ENCODE assay signal across 2 cellular contexts in genomic region chr2:6863792-6864191, GRCh38.
TF ChIP-seq lines count a peak whose summit lies in the region.

No MANE protein-coding gene starts in this region.

TF ChIP-seq in SK-N-SH, 30 proteins besides CTCF, POLR2A, EP300 and RAD21 (continued from another document):
- TF ChIP-seq GABPA (IDR thresholded peaks at IDR 0.05; ENCODE audit: low read depth) = no peak
- no peak for TF ChIP-seq SMC3 (IDR thresholded peaks at IDR 0.05; ENCODE audit: low read depth, low read length)

TF ChIP-seq in SK-N-SH treated with all-trans-retinoic acid at 6 μM for 48 hours, 23 proteins besides CTCF, POLR2A, EP300 and RAD21 (continued from another document):
- no peak for TF ChIP-seq TOX (CRISPR knock-in tag; IDR thresholded peaks at IDR 0.05; ENCODE audit: borderline replicate concordance)
- no peak for TF ChIP-seq TCF4 (CRISPR knock-in tag; IDR thresholded peaks at IDR 0.05; ENCODE audit: borderline replicate concordance)
- TF ChIP-seq RARB (CRISPR knock-in tag; IDR thresholded peaks at IDR 0.05) = no peak
- no peak for TF ChIP-seq CSDC2 (CRISPR knock-in tag; IDR thresholded peaks at IDR 0.05)
- TF ChIP-seq SNAI2 (CRISPR knock-in tag; IDR thresholded peaks at IDR 0.05) = no peak
- no peak for TF ChIP-seq ZNF70 (CRISPR knock-in tag; IDR thresholded peaks at IDR 0.05)
- no peak for TF ChIP-seq CSRNP3 (CRISPR knock-in tag; IDR thresholded peaks at IDR 0.05)
- TF ChIP-seq TSHZ2 (CRISPR knock-in tag; IDR thresholded peaks at IDR 0.05) = no peak
- no peak for TF ChIP-seq ZNF565 (CRISPR knock-in tag; conservative IDR thresholded peaks at IDR 0.05; ENCODE audit: low read depth)
- TF ChIP-seq ARNTL (CRISPR knock-in tag; IDR thresholded peaks at IDR 0.05; ENCODE audit: borderline replicate concordance, low read depth) = no peak
- TF ChIP-seq PPARA (CRISPR knock-in tag; IDR thresholded peaks at IDR 0.05; ENCODE audit: borderline replicate concordance) = no peak
- no peak for TF ChIP-seq BACH2 (CRISPR knock-in tag; IDR thresholded peaks at IDR 0.05; ENCODE audit: borderline replicate concordance)
